Comparison of ENCODE assay signal across 8 cellular contexts in the genomic region with DNA sequence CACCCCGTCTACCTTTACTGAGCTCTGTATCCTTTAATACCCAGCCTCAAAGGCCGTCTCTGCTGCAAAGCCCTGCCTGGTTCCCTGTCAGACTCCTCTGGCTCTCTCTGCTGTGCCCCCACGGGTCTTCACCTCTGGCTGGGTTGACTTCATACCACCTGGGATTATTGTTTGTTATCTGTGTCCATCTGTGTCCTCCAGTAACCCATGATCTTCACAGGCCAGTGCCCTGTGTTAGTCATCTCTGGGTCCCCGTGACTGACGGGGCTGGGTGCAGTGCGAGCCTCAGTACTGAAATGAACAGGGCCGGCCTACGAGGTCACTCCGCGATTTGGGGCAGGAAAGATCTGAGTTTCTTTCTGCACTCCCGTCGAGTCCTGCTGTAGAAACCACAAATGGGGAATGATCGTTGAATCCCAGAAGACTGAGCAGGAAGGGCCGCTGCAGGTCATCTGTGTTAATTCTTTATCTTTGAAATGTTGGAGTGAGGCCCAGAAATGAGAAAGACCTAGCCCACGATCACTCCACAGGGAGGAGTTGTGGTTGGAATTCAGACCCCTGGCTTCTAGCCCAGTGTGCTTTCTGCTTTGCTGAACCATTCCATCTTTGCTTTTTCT. TPM values are rescaled to one million over a fixed set of nuclear protein-coding genes. Genes with fewer than 3 reads are reported as not detected.
DNase-seq lines count a peak whose midpoint lies in the region; ATAC-seq and TF ChIP-seq lines count a peak whose summit lies in the region.

No MANE protein-coding gene starts in this region.

- intact Hi-C loops in CD4-positive, alpha-beta T cell (cut with DNase I, micrococcal nuclease) = no loop called here

- H3K4me1 Mint-ChIP-seq in activated T-cell treated with anti-CD3 and anti-CD28 coated beads, Interleukin-2, amount 50 U/mL, for 72 hours (ENCODE audit: low read depth) = no peaks in the 10 kb centered on the region
- no peaks in the 10 kb centered on the region for H3K4me1 Mint-ChIP-seq in CD4-positive, alpha-beta T cell (ENCODE audit: low read depth)
- no peaks in the 10 kb centered on the region for H3K4me1 Mint-ChIP-seq in effector memory CD8-positive, alpha-beta T cell (ENCODE audit: low read depth in 2 of 2)

- no peak for TF ChIP-seq CTCF in fibroblast of the aortic adventitia (IDR thresholded peaks at IDR 0.05; ENCODE audit: insufficient read depth, low read length)
- no peak for TF ChIP-seq CTCF in CD4-positive, alpha-beta T cell (IDR thresholded peaks at IDR 0.05)

- no peak overlapping the region for H3K4me3 Mint-ChIP-seq in activated T-cell treated with anti-CD3 and anti-CD28 coated beads, Interleukin-2, amount 50 U/mL, for 72 hours
- no peak overlapping the region for H3K4me3 Mint-ChIP-seq in CD4-positive, alpha-beta T cell
- H3K4me3 Mint-ChIP-seq in effector memory CD8-positive, alpha-beta T cell = no peak overlapping the region

- POLR2A ChIA-PET in CD4-positive, alpha-beta T cell (lab: Charles Lee) = no interaction called here

- TF ChIP-seq POLR2A in GM18505 (IDR thresholded peaks at IDR 0.05; ENCODE audit: borderline replicate concordance, extremely low read depth, insufficient read depth, insufficient read length) = no peak

- no peak overlapping the region for H3K27ac ChIP-seq in CD4-positive, alpha-beta T cell (ENCODE audit: low read depth, low read length)

- H3K27me3 Mint-ChIP-seq in activated T-cell treated with anti-CD3 and anti-CD28 coated beads, Interleukin-2, amount 50 U/mL, for 72 hours (ENCODE audit: low read depth) = peaks cover 6% of the 10 kb centered on the region
- H3K27me3 Mint-ChIP-seq in CD4-positive, alpha-beta T cell = peaks cover 23% of the 10 kb centered on the region
- peaks cover 37 to 62% of the 10 kb centered on the region in 2 donors for H3K27me3 Mint-ChIP-seq in effector memory CD8-positive, alpha-beta T cell

- peak overlapping the region; percentile 11 for H3K4me3 ChIP-seq in fibroblast of the aortic adventitia (ENCODE audit: low read depth, low read length)

- H3K27ac Mint-ChIP-seq in activated T-cell treated with anti-CD3 and anti-CD28 coated beads, Interleukin-2, amount 50 U/mL, for 72 hours = no peak overlapping the region
- no peak overlapping the region for H3K27ac Mint-ChIP-seq in CD4-positive, alpha-beta T cell
- no peak overlapping the region for H3K27ac Mint-ChIP-seq in effector memory CD8-positive, alpha-beta T cell

- peaks cover 4% of the 10 kb centered on the region for H3K27me3 ChIP-seq in CD4-positive, alpha-beta T cell (ENCODE audit: control insufficient read depth, insufficient read depth, low read length)

- no peaks in the 10 kb centered on the region for H3K9me3 ChIP-seq in CD4-positive, alpha-beta T cell (ENCODE audit: control insufficient read depth, low read length)

- no peaks in the 10 kb centered on the region for H3K9me3 Mint-ChIP-seq in activated T-cell treated with anti-CD3 and anti-CD28 coated beads, Interleukin-2, amount 50 U/mL, for 72 hours
- H3K9me3 Mint-ChIP-seq in CD4-positive, alpha-beta T cell = no peaks in the 10 kb centered on the region
- no peaks in the 10 kb centered on the region for H3K9me3 Mint-ChIP-seq in effector memory CD8-positive, alpha-beta T cell

- DNase-seq in EL (peak; percentile 86), RPMI7951 (ENCODE audit: low read depth) (peak; percentile 94), fibroblast of the aortic adventitia (ENCODE audit: low read depth) (peak; percentile 96), renal cortical epithelial cell (ENCODE audit: low read depth) (peak; percentile 88)
- no peak for DNase-seq in activated T-cell treated with anti-CD3 and anti-CD28 coated beads, Interleukin-2, amount 50 U/mL, for 72 hours
- no peak for DNase-seq in CD4-positive, alpha-beta T cell
- DNase-seq in effector memory CD8-positive, alpha-beta T cell = no peak

- no peaks in the 10 kb centered on the region for H3K36me3 Mint-ChIP-seq in activated T-cell treated with anti-CD3 and anti-CD28 coated beads, Interleukin-2, amount 50 U/mL, for 72 hours (ENCODE audit: insufficient read depth in 2 of 2)
- H3K36me3 Mint-ChIP-seq in CD4-positive, alpha-beta T cell (ENCODE audit: low read depth) = no peaks in the 10 kb centered on the region
- no peaks in the 10 kb centered on the region for H3K36me3 Mint-ChIP-seq in effector memory CD8-positive, alpha-beta T cell (ENCODE audit: insufficient read depth)

- CTCF ChIA-PET in CD4-positive, alpha-beta T cell (lab: Charles Lee) = no interaction called here

- no peak for ATAC-seq in activated T-cell treated with anti-CD3 and anti-CD28 coated beads, Interleukin-2, amount 50 U/mL, for 72 hours (replicated peaks in 1 of 2)
- no peak for ATAC-seq in GM18505 (IDR thresholded peaks at IDR 0.05; ENCODE audit: unreplicated experiment)
- no peak for ATAC-seq in CD4-positive, alpha-beta T cell (ENCODE audit: poor library complexity)
- ATAC-seq in effector memory CD8-positive, alpha-beta T cell (replicated peaks) = no peak

RNA-seq across cellular contexts. Expression of a gene that starts 12.3 kb away (rescaled TPM):
- total RNA-seq in RPMI7951 (2014; rRNA removed; shearing (Covaris generic)) = under 0.01 and 0.10 TPM in 2 replicates
- 18.2 and 19.2 TPM in 2 replicates for total RNA-seq in fibroblast of the aortic adventitia (ENCODE audit: low replicate concordance)
- total RNA-seq in renal cortical epithelial cell = under 0.01 and 0.55 TPM in 2 replicates
- total RNA-seq in activated T-cell treated with anti-CD3 and anti-CD28 coated beads, Interleukin-2, amount 50 U/mL, for 72 hours = under 1 TPM; 0.10 to 0.32 TPM
- total RNA-seq in CD4-positive, alpha-beta T cell = under 1 TPM in 1 of 2 experiments, not detected in 1; 0.08 TPM

Comparison
In these comparisons a context has a peak if more than half of its experiments do, and no peak if none do; other contexts are left out.
1. DNase-seq: peak in EL (single experiment), RPMI7951 (single experiment), fibroblast of the aortic adventitia (single experiment) and renal cortical epithelial cell (single experiment); none in activated T-cell treated with anti-CD3 and anti-CD28 coated beads, Interleukin-2, amount 50 U/mL, for 72 hours (0 of 2), CD4-positive, alpha-beta T cell (0 of 10) and effector memory CD8-positive, alpha-beta T cell (0 of 3).
2. RNA of a gene that starts 12.3 kb away (total RNA-seq): 18.2 to 19.2 TPM in fibroblast of the aortic adventitia; under 0.01 to 0.55 TPM in renal cortical epithelial cell, 0.10 to 0.32 TPM in activated T-cell treated with anti-CD3 and anti-CD28 coated beads, Interleukin-2, amount 50 U/mL, for 72 hours, 0.08 TPM in CD4-positive, alpha-beta T cell and under 0.01 to 0.10 TPM in RPMI7951; every median in the first group is over 10 times any median in the second.